ENCODE assay signal across 24 cellular contexts in genomic region chr13:33347866-33348265, GRCh38.
DNase-seq lines count a peak whose midpoint lies in the region; ATAC-seq and TF ChIP-seq lines count a peak whose summit lies in the region.
"Had no signal": no experiment of that assay in that cellular context is flagged by ENCODE, and none has a peak within 500 bp of the region (broad histone marks: within the 10 kb centered on the region; RNA-seq: fewer than 3 reads in every experiment).

No MANE protein-coding gene starts in this region.

- H3K4me1 ChIP-seq in right atrium auricular region (peaks cover 0 to 21% of the 10 kb centered on the region in 2 donors), vagina (peaks cover 13% of the 10 kb centered on the region)

- TF ChIP-seq CTCF in right atrium auricular region (IDR thresholded peaks at IDR 0.05) (no peak), vagina (IDR thresholded peaks at IDR 0.05) (no peak), osteocyte (IDR thresholded peaks at IDR 0.05) (no peak)

- no peaks in the 10 kb centered on the region for H3K27me3 ChIP-seq in right atrium auricular region
- no peaks in the 10 kb centered on the region for H3K27me3 ChIP-seq in vagina
- H3K27me3 ChIP-seq: body of pancreas, stomach had no signal

- H3K4me1 Mint-ChIP-seq in osteocyte (ENCODE audit: unreplicated experiment): peaks cover 29% of the 10 kb centered on the region

- H3K9me3 ChIP-seq in right atrium auricular region (no peaks in the 10 kb centered on the region), vagina (no peaks in the 10 kb centered on the region)
- H3K9me3 ChIP-seq: body of pancreas, stomach had no signal

- H3K4me3 Mint-ChIP-seq in osteocyte (ENCODE audit: unreplicated experiment): no peak overlapping the region
- H3K4me3 Mint-ChIP-seq: activated CD8-positive, alpha-beta T cell treated with anti-CD3 and anti-CD28 coated beads for 36 hours; nephron progenitor cell had no signal

- no peak for TF ChIP-seq POLR2A in vagina (IDR thresholded peaks at IDR 0.05)

- H3K9me3 Mint-ChIP-seq in osteocyte (ENCODE audit: unreplicated experiment): no peaks in the 10 kb centered on the region
- H3K9me3 Mint-ChIP-seq: activated CD8-positive, alpha-beta T cell treated with anti-CD3 and anti-CD28 coated beads for 36 hours had no signal

- H3K27ac Mint-ChIP-seq in osteocyte (ENCODE audit: unreplicated experiment): no peak overlapping the region
- H3K27ac Mint-ChIP-seq: activated CD8-positive, alpha-beta T cell treated with anti-CD3 and anti-CD28 coated beads for 36 hours; nephron progenitor cell; progenitor cell of endocrine pancreas had no signal

- ATAC-seq in GM18867 (IDR thresholded peaks at IDR 0.05; ENCODE audit: unreplicated experiment): no peak
- ATAC-seq: activated CD8-positive, alpha-beta T cell treated with anti-CD3 and anti-CD28 coated beads for 36 hours; body of pancreas; left cardiac atrium had no signal

- H3K27ac ChIP-seq in right atrium auricular region (peak overlapping the region; percentile 30 to 91), vagina (peak overlapping the region; percentile 93)

- H3K36me3 Mint-ChIP-seq in osteocyte (ENCODE audit: unreplicated experiment): peaks cover 4% of the 10 kb centered on the region

- H3K36me3 ChIP-seq in right atrium auricular region (no peaks in the 10 kb centered on the region), vagina (no peaks in the 10 kb centered on the region)
- H3K36me3 ChIP-seq: stomach had no signal

- no peak for DNase-seq in right atrium auricular region (ENCODE audit: low spot score)
- no peak for DNase-seq in cardiac septum (ENCODE audit: low spot score)
- peak; percentile 73 for DNase-seq in globus pallidus (ENCODE audit: low spot score)
- DNase-seq in pons (ENCODE audit: low spot score): peak; percentile 68
- no peak for DNase-seq in vagina (ENCODE audit: extremely low spot score in 2 of 2)
- no peak for DNase-seq in osteocyte (ENCODE audit: extremely low spot score, unreplicated experiment)
- DNase-seq in AG08395 (ENCODE audit: low spot score): no peak
- DNase-seq: activated CD4-positive, CD25-positive, alpha-beta regulatory T cell; activated CD8-positive, alpha-beta T cell treated with anti-CD3 and anti-CD28 coated beads for 36 hours; activated naive CD4-positive, alpha-beta T cell treated with anti-CD3 and anti-CD28 coated beads, Interleukin-2, amount 50 U/mL, for 16 hours; body of pancreas; COR-L47; dermis blood vessel endothelial cell; Kasumi-1; left cardiac atrium; NCI-H1105; NCI-H2029 treated with DMSO at 0.1 percent for 48 hours; NCI-H510A; nephron progenitor cell; stimulated activated CD4-positive, alpha-beta T cell treated with anti-CD3 and anti-CD28 coated beads, Interleukin-4, amount 100 ng/mL, for 4 hours; stomach; T-helper 9 cell had no signal

- H3K4me3 ChIP-seq in right atrium auricular region (no peak overlapping the region), vagina (no peak overlapping the region)
- H3K4me3 ChIP-seq: body of pancreas had no signal

- intact Hi-C loops in cardiac septum (cut with DNase I) (no loop called here), vagina (cut with DNase I) (no loop called here)

- no peaks in the 10 kb centered on the region for H3K27me3 Mint-ChIP-seq in osteocyte (ENCODE audit: unreplicated experiment)

Comparison
In these comparisons a context has a peak if more than half of its experiments do, and no peak if none do; other contexts are left out.
1. DNase-seq: peak in globus pallidus (single experiment) and pons (single experiment); none in right atrium auricular region (single experiment), cardiac septum (single experiment), vagina (0 of 2), osteocyte (single experiment) and AG08395 (single experiment).